ENCODE assay signal across 16 cellular contexts in genomic region chr19:55331761-55332160, GRCh38. TPM values are rescaled to one million over a fixed set of nuclear protein-coding genes. Genes with fewer than 3 reads are reported as not detected.
"Had no signal": no experiment of that assay in that cellular context is flagged by ENCODE, and none has a peak within 500 bp of the region (broad histone marks: within the 10 kb centered on the region; RNA-seq: fewer than 3 reads in every experiment).

No MANE protein-coding gene starts in this region.

RNA-seq across cellular contexts. Expression of gene TMEM150B, which starts 6.6 kb away (rescaled TPM):
- total RNA-seq: fibroblast of villous mesenchyme; lung microvascular endothelial cell; naive thymus-derived CD8-positive, alpha-beta T cell; temporal lobe; vagina had no signal
- polyA plus RNA-seq: immature natural killer cell; keratinocyte; naive thymus-derived CD8-positive, alpha-beta T cell; neural cell had no signal

RNA-seq across cellular contexts. Expression of gene COX6B2, which starts 22.8 kb away (rescaled TPM):
- total RNA-seq: gastrocnemius medialis; left ventricle myocardium inferior; lung microvascular endothelial cell; naive thymus-derived CD8-positive, alpha-beta T cell; skeletal muscle tissue had no signal
- polyA plus RNA-seq: naive thymus-derived CD8-positive, alpha-beta T cell had no signal

RNA-seq across cellular contexts. Expression of gene GARIN5B, which starts 31.3 kb away (rescaled TPM):
- total RNA-seq: esophagus muscularis mucosa; fibroblast of villous mesenchyme; gastrocnemius medialis; left ventricle myocardium inferior; lung microvascular endothelial cell; naive thymus-derived CD8-positive, alpha-beta T cell; ovary; posterior vena cava; skeletal muscle tissue; spleen; temporal lobe; upper lobe of left lung; vagina had no signal
- polyA plus RNA-seq: immature natural killer cell; keratinocyte; naive thymus-derived CD8-positive, alpha-beta T cell; neural cell; ovary; spleen had no signal

RNA-seq across cellular contexts. Expression of gene IL11, which starts 38.5 kb away (rescaled TPM):
- total RNA-seq: left ventricle myocardium inferior, lung microvascular endothelial cell, posterior vena cava, skeletal muscle tissue, vagina had no signal
- polyA plus RNA-seq: immature natural killer cell; naive thymus-derived CD8-positive, alpha-beta T cell had no signal
